ENCODE assay signal across 1 cellular context in the genomic region with DNA sequence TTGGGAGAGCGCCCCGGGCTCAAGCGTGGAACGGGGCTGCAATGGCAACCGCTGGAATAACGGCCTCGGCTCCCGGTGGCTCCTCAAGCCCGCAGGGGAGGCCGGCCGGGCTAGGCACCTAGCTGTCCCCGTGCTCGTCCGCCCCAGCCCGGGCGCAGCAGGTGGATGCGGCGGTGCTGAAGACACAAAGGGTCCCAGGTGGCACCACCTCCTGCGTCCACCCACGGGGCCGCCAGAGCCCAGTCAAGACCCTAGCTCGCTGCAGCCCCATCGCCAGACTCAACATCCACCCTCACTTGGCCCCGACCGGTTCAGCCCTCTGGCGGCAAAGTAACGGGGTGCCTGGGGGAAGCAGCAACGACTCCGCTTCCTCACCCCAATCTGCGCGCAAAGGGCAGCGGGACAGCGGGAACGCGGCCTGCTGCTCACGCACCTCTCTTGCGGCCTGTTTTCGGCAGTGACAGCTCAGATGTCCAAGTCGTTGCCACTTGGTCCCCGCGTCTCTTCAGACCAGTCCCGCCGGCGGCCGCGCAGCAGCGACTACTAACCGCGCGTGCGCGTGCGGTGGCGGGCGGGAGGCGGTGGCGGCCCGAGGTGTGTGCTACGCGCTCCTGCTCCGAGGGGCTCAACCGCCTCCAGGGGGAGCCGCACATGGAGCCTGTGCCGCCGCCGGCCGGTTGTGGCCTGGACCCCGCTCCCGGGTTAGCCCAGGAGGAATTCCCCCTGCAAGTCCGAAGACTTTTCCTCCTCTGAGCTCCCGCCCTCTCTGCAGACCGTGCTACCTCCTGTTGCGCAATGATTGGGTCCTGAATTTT.
TF ChIP-seq lines count a peak whose summit lies in the region.

CLGN (minus strand) TSS at position 545 of the 815 bp plus-strand sequence. CDS start 14,570 bp downstream, outside the sequence.

TF ChIP-seq in endothelial cell of umbilical vein, 7 proteins besides CTCF, POLR2A, EP300 and RAD21:
- TF ChIP-seq POLR2AphosphoS5 (IDR thresholded peaks at IDR 0.05; ENCODE audit: insufficient read depth, low read depth, low read length) (no peak), JUN (IDR thresholded peaks at IDR 0.05; ENCODE audit: borderline replicate concordance, insufficient read depth, insufficient read length, low read depth) (no peak), MYC (IDR thresholded peaks at IDR 0.05; ENCODE audit: low read depth, low read length) (no peak), FOS (IDR thresholded peaks at IDR 0.05; ENCODE audit: borderline replicate concordance, insufficient read depth, low read length) (no peak), EZH2 (IDR thresholded peaks at IDR 0.05; ENCODE audit: borderline replicate concordance, low read depth, low read length, severe bottlenecking) (no peak), GATA2 (IDR thresholded peaks at IDR 0.05; ENCODE audit: insufficient read depth, insufficient read length, low read depth, low read length) (no peak)
- TF ChIP-seq, protein P1, sequence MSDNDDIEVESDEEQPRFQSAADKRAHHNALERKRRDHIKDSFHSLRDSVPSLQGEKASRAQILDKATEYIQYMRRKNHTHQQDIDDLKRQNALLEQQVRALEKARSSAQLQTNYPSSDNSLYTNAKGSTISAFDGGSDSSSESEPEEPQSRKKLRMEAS (IDR thresholded peaks at IDR 0.05; ENCODE audit: insufficient read depth, insufficient read length), result no peak
